8 cellular contexts compared by ENCODE assay signal in the genomic region with DNA sequence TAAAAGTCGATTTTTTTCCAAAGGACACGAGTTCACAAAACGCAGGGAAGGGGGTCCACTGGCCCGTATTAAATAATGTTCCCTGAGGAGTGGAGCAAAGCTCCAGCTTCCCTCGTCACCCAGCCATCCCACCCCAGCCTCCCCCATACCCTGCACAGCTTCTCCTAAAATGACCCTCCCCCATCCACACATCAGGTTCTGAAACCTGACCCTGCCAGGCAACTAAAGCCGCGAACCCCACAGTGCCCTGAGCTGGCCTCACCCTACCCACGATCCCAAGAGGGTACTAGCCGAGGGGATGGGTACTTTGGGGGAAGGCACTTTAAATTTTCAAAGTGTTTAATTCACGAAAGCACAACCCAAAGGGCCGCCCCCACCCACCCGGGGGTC.
DNase-seq lines count a peak whose midpoint lies in the region; ATAC-seq, FAIRE-seq and TF ChIP-seq lines count a peak whose summit lies in the region.

No MANE protein-coding gene starts in this region.

- peaks cover 0 to 9% (median 7%) of the 10 kb centered on the region in 5 donors for H3K4me1 ChIP-seq in subcutaneous abdominal adipose tissue (ENCODE audit: control insufficient read depth in 5 of 5, insufficient read depth in 5 of 5, low read length in 5 of 5)

- no peak for FAIRE-seq in urothelium cell line (lab: Jason Lieb, UNC)

- peak overlapping the region; percentile 77 for H3K4me3 Mint-ChIP-seq in activated naive CD8-positive, alpha-beta T cell treated with anti-CD3 and anti-CD28 coated beads, Interleukin-2, amount 50 U/mL, for 24 hours

- H3K9ac ChIP-seq in subcutaneous abdominal adipose tissue (ENCODE audit: low read length in 5 of 5): peak overlapping the region in 4 of 5 donors; percentile 32 to 71 (median 53)

- peak; percentile 32 for DNase-seq in GM12865 (ENCODE audit: low read depth)
- no peak for DNase-seq in activated naive CD8-positive, alpha-beta T cell treated with anti-CD3 and anti-CD28 coated beads, Interleukin-2, amount 50 U/mL, for 24 hours
- DNase-seq in iPS-NIHi7 (ENCODE audit: extremely low spot score): peak; percentile 53
- no peak for DNase-seq in NCI-H2107 (lab: John Stamatoyannopoulos, UW)
- no peak for DNase-seq in urothelium cell line (ENCODE audit: low spot score)
- no peak for DNase-seq in SIG-M5 (lab: John Stamatoyannopoulos, UW)

- H3K36me3 Mint-ChIP-seq in activated naive CD8-positive, alpha-beta T cell treated with anti-CD3 and anti-CD28 coated beads, Interleukin-2, amount 50 U/mL, for 24 hours (ENCODE audit: low read depth): no peaks in the 10 kb centered on the region

- no peaks in the 10 kb centered on the region for H3K27me3 ChIP-seq in subcutaneous abdominal adipose tissue (ENCODE audit: control insufficient read depth in 5 of 5, insufficient read depth in 4 of 5, low read length in 5 of 5)

- no peak for TF ChIP-seq CTCF in GM12865 (IDR thresholded peaks at IDR 0.05; ENCODE audit: insufficient read depth, low read depth, low read length, missing control alignments)

- H3K9me3 Mint-ChIP-seq in activated naive CD8-positive, alpha-beta T cell treated with anti-CD3 and anti-CD28 coated beads, Interleukin-2, amount 50 U/mL, for 24 hours: no peaks in the 10 kb centered on the region

- peak overlapping the region; percentile 81 for H3K27ac Mint-ChIP-seq in activated naive CD8-positive, alpha-beta T cell treated with anti-CD3 and anti-CD28 coated beads, Interleukin-2, amount 50 U/mL, for 24 hours

- peaks cover 23% of the 10 kb centered on the region for H3K4me1 Mint-ChIP-seq in activated naive CD8-positive, alpha-beta T cell treated with anti-CD3 and anti-CD28 coated beads, Interleukin-2, amount 50 U/mL, for 24 hours

- H3K9me3 ChIP-seq in subcutaneous abdominal adipose tissue (ENCODE audit: control insufficient read depth in 5 of 5, low read length in 5 of 5): no peaks in the 10 kb centered on the region

- peak overlapping the region; percentile 52 for H3K27ac ChIP-seq in subcutaneous abdominal adipose tissue (ENCODE audit: low read depth, low read length)

- ATAC-seq in HG03175 (IDR thresholded peaks at IDR 0.05; ENCODE audit: unreplicated experiment): peak; percentile 11
- ATAC-seq in activated naive CD8-positive, alpha-beta T cell treated with anti-CD3 and anti-CD28 coated beads, Interleukin-2, amount 50 U/mL, for 24 hours: no peak

- no peaks in the 10 kb centered on the region for H3K36me3 ChIP-seq in subcutaneous abdominal adipose tissue (ENCODE audit: control insufficient read depth in 5 of 5, insufficient read depth in 5 of 5, low read length in 5 of 5)

- H3K27me3 Mint-ChIP-seq in activated naive CD8-positive, alpha-beta T cell treated with anti-CD3 and anti-CD28 coated beads, Interleukin-2, amount 50 U/mL, for 24 hours: no peaks in the 10 kb centered on the region

- peak overlapping the region; percentile 87 for H3K4me3 ChIP-seq in GM12865 (ENCODE audit: low read depth, low read length)
- peak overlapping the region; percentile 10 to 72 (median 61) for H3K4me3 ChIP-seq in subcutaneous abdominal adipose tissue (ENCODE audit: low read depth in 1 of 5, low read length in 5 of 5)

Comparison
In these comparisons a context has a peak if more than half of its experiments do, and no peak if none do; other contexts are left out.
1. DNase-seq: peak in GM12865 (single experiment) and iPS-NIHi7 (single experiment); none in activated naive CD8-positive, alpha-beta T cell treated with anti-CD3 and anti-CD28 coated beads, Interleukin-2, amount 50 U/mL, for 24 hours (single experiment), NCI-H2107 (single experiment), urothelium cell line (single experiment) and SIG-M5 (single experiment).